ENCODE assay signal across 27 cellular contexts in genomic region chr1:63115527-63115926, GRCh38.
"Had no signal": no experiment of that assay in that cellular context is flagged by ENCODE, and none has a peak within 500 bp of the region (broad histone marks: within the 10 kb centered on the region; RNA-seq: fewer than 3 reads in every experiment).

No MANE protein-coding gene starts in this region.

- H3K36me3 Mint-ChIP-seq: activated naive CD8-positive, alpha-beta T cell had no signal

- H3K27ac ChIP-seq: brain microvascular endothelial cell, coronary artery, dorsolateral prefrontal cortex had no signal

- DNase-seq: activated CD4-positive, alpha-beta memory T cell treated with anti-CD3 and anti-CD28 coated beads, Interleukin-2, amount 10 ng/mL, durations not matched to agents 7 days and 5 days; activated CD4-positive, alpha-beta T cell treated with anti-CD3 and anti-CD28 coated beads for 1 hour; activated CD4-positive, alpha-beta T cell treated with anti-CD3 and anti-CD28 coated beads for 4 hours; activated CD4-positive, alpha-beta T cell treated with anti-CD3 and anti-CD28 coated beads, Interleukin-2, amount 10 ng/mL, durations not matched to agents 7 days and 5 days; activated CD4-positive, alpha-beta T cell treated with anti-CD3 and anti-CD28 coated beads, Interleukin-2, amount 50 U/mL, for 4 hours; activated effector memory CD4-positive, alpha-beta T cell treated with Interleukin-2 at 50 U/mL for 16 hours; activated gamma-delta T cell treated with Interleukin-2 at 50 U/mL for 16 hours; activated naive CD4-positive, alpha-beta T cell treated with anti-CD3 and anti-CD28 coated beads, Interleukin-2, amount 50 U/mL, for 16 hours; activated naive CD4-positive, alpha-beta T cell treated with Interleukin-2 at 50 U/mL for 16 hours; activated T-cell treated with anti-CD3 and anti-CD28 coated beads, Interleukin-2, amount 50 U/mL, for 4 hours; amniotic stem cell; anterior cingulate cortex; brain microvascular endothelial cell; dorsolateral prefrontal cortex; effector memory CD4-positive, alpha-beta T cell; endodermal cell; head of caudate nucleus; T-helper 1 cell; T-helper 17 cell; T1000 had no signal

- H3K4me3 Mint-ChIP-seq: activated CD4-positive, alpha-beta memory T cell treated with anti-CD3 and anti-CD28 coated beads, Interleukin-2, amount 10 ng/mL, durations not matched to agents 7 days and 5 days; activated CD4-positive, alpha-beta T cell treated with anti-CD3 and anti-CD28 coated beads, Interleukin-2, amount 10 ng/mL, durations not matched to agents 7 days and 5 days; activated naive CD8-positive, alpha-beta T cell; activated T-cell treated with anti-CD3 and anti-CD28 coated beads, Interleukin-2, amount 50 U/mL, for 4 hours; activated T-helper 17 cell treated with anti-CD3 and anti-CD28 coated beads, Interleukin-2, amount 50 U/mL, for 72 hours; central memory CD8-positive, alpha-beta T cell; dendritic cell treated with granulocyte-macrophage colony-stimulating factor and Interleukin-4, amounts not matched to agents 40 ng/mL and 50 ng/mL, for 4 days; endodermal cell; T-helper 17 cell; T-helper 2 cell treated with Interferon-gamma antibody and Interleukin-4, amounts not matched to agents 5 μg/mL and 100 μg/mL, for 36 hours had no signal

- H3K4me3 ChIP-seq: coronary artery, dorsolateral prefrontal cortex had no signal

- H3K9me3 Mint-ChIP-seq: activated CD4-positive, alpha-beta memory T cell treated with anti-CD3 and anti-CD28 coated beads, Interleukin-2, amount 10 ng/mL, durations not matched to agents 7 days and 5 days; activated CD4-positive, alpha-beta T cell treated with anti-CD3 and anti-CD28 coated beads, Interleukin-2, amount 10 ng/mL, durations not matched to agents 7 days and 5 days; activated T-cell treated with anti-CD3 and anti-CD28 coated beads, Interleukin-2, amount 50 U/mL, for 4 hours; activated T-helper 17 cell treated with anti-CD3 and anti-CD28 coated beads, Interleukin-2, amount 50 U/mL, for 72 hours; central memory CD8-positive, alpha-beta T cell; dendritic cell treated with granulocyte-macrophage colony-stimulating factor and Interleukin-4, amounts not matched to agents 40 ng/mL and 50 ng/mL, for 4 days; endodermal cell; T-helper 2 cell treated with Interferon-gamma antibody and Interleukin-4, amounts not matched to agents 5 μg/mL and 100 μg/mL, for 36 hours had no signal

- H3K27me3 ChIP-seq: brain microvascular endothelial cell, dorsolateral prefrontal cortex had no signal

- ATAC-seq: activated T-cell treated with anti-CD3 and anti-CD28 coated beads, Interleukin-2, amount 50 U/mL, for 4 hours; activated T-helper 17 cell treated with anti-CD3 and anti-CD28 coated beads, Interleukin-2, amount 50 U/mL, for 72 hours; esophagus mucosa; T-helper 17 cell had no signal

- H3K36me3 ChIP-seq: brain microvascular endothelial cell had no signal

- H3K4me1 Mint-ChIP-seq: activated CD4-positive, alpha-beta memory T cell treated with anti-CD3 and anti-CD28 coated beads, Interleukin-2, amount 10 ng/mL, durations not matched to agents 7 days and 5 days; activated CD4-positive, alpha-beta T cell treated with anti-CD3 and anti-CD28 coated beads, Interleukin-2, amount 10 ng/mL, durations not matched to agents 7 days and 5 days; activated T-helper 17 cell treated with anti-CD3 and anti-CD28 coated beads, Interleukin-2, amount 50 U/mL, for 72 hours; central memory CD8-positive, alpha-beta T cell; T-helper 17 cell had no signal

- H3K27ac Mint-ChIP-seq: activated CD4-positive, alpha-beta memory T cell treated with anti-CD3 and anti-CD28 coated beads, Interleukin-2, amount 10 ng/mL, durations not matched to agents 7 days and 5 days; activated CD4-positive, alpha-beta T cell treated with anti-CD3 and anti-CD28 coated beads, Interleukin-2, amount 10 ng/mL, durations not matched to agents 7 days and 5 days; activated naive CD8-positive, alpha-beta T cell; activated T-helper 17 cell treated with anti-CD3 and anti-CD28 coated beads, Interleukin-2, amount 50 U/mL, for 72 hours; dendritic cell treated with granulocyte-macrophage colony-stimulating factor and Interleukin-4, amounts not matched to agents 40 ng/mL and 50 ng/mL, for 4 days; endodermal cell; T-helper 17 cell; T-helper 2 cell treated with Interferon-gamma antibody and Interleukin-4, amounts not matched to agents 5 μg/mL and 100 μg/mL, for 36 hours had no signal
